ENCODE assay signal across 1 cellular context in genomic region chr15:65801229-65801813, GRCh38.
A peak's percentile ranks its signal among the peaks of the same experiment; 100 is the strongest.
TF ChIP-seq lines count a peak whose summit lies in the region.

No MANE protein-coding gene starts in this region.

TF ChIP-seq in K562, 482 proteins besides CTCF, POLR2A, EP300 and RAD21 (continued from another document and continues in another):
- TF ChIP-seq, protein P1, sequence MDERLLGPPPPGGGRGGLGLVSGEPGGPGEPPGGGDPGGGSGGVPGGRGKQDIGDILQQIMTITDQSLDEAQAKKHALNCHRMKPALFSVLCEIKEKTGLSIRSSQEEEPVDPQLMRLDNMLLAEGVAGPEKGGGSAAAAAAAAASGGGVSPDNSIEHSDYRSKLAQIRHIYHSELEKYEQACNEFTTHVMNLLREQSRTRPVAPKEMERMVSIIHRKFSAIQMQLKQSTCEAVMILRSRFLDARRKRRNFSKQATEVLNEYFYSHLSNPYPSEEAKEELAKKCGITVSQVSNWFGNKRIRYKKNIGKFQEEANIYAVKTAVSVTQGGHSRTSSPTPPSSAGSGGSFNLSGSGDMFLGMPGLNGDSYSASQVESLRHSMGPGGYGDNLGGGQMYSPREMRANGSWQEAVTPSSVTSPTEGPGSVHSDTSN (CRISPR knock-in tag; IDR thresholded peaks at IDR 0.05; ENCODE audit: low read depth), result no peak
- TF ChIP-seq, protein P1 (tag; conservative IDR thresholded peaks at IDR 0.05; ENCODE audit: low read depth), result peak; percentile 88
- TF ChIP-seq ARID2 (IDR thresholded peaks at IDR 0.05) (no peak), ZC3H11A (IDR thresholded peaks at IDR 0.05; ENCODE audit: low read depth, low read length) (no peak), CREM (IDR thresholded peaks at IDR 0.05; ENCODE audit: low read depth) (no peak), IFI16 (CRISPR knock-in tag; IDR thresholded peaks at IDR 0.05) (no peak), MED1 (CRISPR knock-in tag; IDR thresholded peaks at IDR 0.05; ENCODE audit: borderline replicate concordance) (no peak), ZNF280A (IDR thresholded peaks at IDR 0.05; ENCODE audit: low read depth, partially characterized antibody) (no peak), MAZ (CRISPR knock-in tag; conservative IDR thresholded peaks at IDR 0.05 in 1 of 2, IDR thresholded peaks at IDR 0.05 in 1 of 2) (no peak), ZKSCAN8 (CRISPR knock-in tag; IDR thresholded peaks at IDR 0.05) (no peak), ZFP30 (CRISPR knock-in tag; IDR thresholded peaks at IDR 0.05; ENCODE audit: borderline replicate concordance) (no peak), SIN3A (IDR thresholded peaks at IDR 0.05; ENCODE audit: borderline replicate concordance in 2 of 2, control insufficient read depth in 1 of 2, low read depth in 2 of 2, low read length in 2 of 2) (no peak), TAF15 (IDR thresholded peaks at IDR 0.05; ENCODE audit: low read depth, low read length) (no peak), ZNF592 (IDR thresholded peaks at IDR 0.05) (peak; percentile 24; the same call in 1 of the 2 replicates), SAP30 (IDR thresholded peaks at IDR 0.05; ENCODE audit: borderline replicate concordance, insufficient read depth, low read depth, low read length, poor library complexity, severe bottlenecking) (no peak), ZEB2 (IDR thresholded peaks at IDR 0.05) (no peak), ZNF12 (CRISPR knock-in tag; IDR thresholded peaks at IDR 0.05) (no peak), PKNOX1 (IDR thresholded peaks at IDR 0.05) (peak; percentile 44; the same call in 1 of the 2 replicates)
- TF ChIP-seq, protein P2, sequence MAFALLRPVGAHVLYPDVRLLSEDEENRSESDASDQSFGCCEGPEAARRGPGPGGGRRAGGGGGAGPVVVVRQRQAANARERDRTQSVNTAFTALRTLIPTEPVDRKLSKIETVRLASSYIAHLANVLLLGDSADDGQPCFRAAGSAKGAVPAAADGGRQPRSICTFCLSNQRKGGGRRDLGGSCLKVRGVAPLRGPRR (CRISPR knock-in tag; IDR thresholded peaks at IDR 0.05), result no peak
- TF ChIP-seq, protein P3, sequence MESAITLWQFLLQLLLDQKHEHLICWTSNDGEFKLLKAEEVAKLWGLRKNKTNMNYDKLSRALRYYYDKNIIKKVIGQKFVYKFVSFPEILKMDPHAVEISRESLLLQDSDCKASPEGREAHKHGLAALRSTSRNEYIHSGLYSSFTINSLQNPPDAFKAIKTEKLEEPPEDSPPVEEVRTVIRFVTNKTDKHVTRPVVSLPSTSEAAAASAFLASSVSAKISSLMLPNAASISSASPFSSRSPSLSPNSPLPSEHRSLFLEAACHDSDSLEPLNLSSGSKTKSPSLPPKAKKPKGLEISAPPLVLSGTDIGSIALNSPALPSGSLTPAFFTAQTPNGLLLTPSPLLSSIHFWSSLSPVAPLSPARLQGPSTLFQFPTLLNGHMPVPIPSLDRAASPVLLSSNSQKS (CRISPR knock-in tag; IDR thresholded peaks at IDR 0.05), result no peak
- TF ChIP-seq, protein P4, sequence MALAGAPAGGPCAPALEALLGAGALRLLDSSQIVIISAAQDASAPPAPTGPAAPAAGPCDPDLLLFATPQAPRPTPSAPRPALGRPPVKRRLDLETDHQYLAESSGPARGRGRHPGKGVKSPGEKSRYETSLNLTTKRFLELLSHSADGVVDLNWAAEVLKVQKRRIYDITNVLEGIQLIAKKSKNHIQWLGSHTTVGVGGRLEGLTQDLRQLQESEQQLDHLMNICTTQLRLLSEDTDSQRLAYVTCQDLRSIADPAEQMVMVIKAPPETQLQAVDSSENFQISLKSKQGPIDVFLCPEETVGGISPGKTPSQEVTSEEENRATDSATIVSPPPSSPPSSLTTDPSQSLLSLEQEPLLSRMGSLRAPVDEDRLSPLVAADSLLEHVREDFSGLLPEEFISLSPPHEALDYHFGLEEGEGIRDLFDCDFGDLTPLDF (CRISPR knock-in tag; IDR thresholded peaks at IDR 0.05), result no peak
- TF ChIP-seq, protein P5, sequence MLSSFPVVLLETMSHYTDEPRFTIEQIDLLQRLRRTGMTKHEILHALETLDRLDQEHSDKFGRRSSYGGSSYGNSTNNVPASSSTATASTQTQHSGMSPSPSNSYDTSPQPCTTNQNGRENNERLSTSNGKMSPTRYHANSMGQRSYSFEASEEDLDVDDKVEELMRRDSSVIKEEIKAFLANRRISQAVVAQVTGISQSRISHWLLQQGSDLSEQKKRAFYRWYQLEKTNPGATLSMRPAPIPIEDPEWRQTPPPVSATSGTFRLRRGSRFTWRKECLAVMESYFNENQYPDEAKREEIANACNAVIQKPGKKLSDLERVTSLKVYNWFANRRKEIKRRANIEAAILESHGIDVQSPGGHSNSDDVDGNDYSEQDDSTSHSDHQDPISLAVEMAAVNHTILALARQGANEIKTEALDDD (IDR thresholded peaks at IDR 0.05), result peak; percentile 46; the same call in 1 of the 2 replicates
- TF ChIP-seq, protein P6, sequence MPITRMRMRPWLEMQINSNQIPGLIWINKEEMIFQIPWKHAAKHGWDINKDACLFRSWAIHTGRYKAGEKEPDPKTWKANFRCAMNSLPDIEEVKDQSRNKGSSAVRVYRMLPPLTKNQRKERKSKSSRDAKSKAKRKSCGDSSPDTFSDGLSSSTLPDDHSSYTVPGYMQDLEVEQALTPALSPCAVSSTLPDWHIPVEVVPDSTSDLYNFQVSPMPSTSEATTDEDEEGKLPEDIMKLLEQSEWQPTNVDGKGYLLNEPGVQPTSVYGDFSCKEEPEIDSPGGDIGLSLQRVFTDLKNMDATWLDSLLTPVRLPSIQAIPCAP (CRISPR knock-in tag; IDR thresholded peaks at IDR 0.05; ENCODE audit: borderline replicate concordance), result no peak
- TF ChIP-seq, protein P7, sequence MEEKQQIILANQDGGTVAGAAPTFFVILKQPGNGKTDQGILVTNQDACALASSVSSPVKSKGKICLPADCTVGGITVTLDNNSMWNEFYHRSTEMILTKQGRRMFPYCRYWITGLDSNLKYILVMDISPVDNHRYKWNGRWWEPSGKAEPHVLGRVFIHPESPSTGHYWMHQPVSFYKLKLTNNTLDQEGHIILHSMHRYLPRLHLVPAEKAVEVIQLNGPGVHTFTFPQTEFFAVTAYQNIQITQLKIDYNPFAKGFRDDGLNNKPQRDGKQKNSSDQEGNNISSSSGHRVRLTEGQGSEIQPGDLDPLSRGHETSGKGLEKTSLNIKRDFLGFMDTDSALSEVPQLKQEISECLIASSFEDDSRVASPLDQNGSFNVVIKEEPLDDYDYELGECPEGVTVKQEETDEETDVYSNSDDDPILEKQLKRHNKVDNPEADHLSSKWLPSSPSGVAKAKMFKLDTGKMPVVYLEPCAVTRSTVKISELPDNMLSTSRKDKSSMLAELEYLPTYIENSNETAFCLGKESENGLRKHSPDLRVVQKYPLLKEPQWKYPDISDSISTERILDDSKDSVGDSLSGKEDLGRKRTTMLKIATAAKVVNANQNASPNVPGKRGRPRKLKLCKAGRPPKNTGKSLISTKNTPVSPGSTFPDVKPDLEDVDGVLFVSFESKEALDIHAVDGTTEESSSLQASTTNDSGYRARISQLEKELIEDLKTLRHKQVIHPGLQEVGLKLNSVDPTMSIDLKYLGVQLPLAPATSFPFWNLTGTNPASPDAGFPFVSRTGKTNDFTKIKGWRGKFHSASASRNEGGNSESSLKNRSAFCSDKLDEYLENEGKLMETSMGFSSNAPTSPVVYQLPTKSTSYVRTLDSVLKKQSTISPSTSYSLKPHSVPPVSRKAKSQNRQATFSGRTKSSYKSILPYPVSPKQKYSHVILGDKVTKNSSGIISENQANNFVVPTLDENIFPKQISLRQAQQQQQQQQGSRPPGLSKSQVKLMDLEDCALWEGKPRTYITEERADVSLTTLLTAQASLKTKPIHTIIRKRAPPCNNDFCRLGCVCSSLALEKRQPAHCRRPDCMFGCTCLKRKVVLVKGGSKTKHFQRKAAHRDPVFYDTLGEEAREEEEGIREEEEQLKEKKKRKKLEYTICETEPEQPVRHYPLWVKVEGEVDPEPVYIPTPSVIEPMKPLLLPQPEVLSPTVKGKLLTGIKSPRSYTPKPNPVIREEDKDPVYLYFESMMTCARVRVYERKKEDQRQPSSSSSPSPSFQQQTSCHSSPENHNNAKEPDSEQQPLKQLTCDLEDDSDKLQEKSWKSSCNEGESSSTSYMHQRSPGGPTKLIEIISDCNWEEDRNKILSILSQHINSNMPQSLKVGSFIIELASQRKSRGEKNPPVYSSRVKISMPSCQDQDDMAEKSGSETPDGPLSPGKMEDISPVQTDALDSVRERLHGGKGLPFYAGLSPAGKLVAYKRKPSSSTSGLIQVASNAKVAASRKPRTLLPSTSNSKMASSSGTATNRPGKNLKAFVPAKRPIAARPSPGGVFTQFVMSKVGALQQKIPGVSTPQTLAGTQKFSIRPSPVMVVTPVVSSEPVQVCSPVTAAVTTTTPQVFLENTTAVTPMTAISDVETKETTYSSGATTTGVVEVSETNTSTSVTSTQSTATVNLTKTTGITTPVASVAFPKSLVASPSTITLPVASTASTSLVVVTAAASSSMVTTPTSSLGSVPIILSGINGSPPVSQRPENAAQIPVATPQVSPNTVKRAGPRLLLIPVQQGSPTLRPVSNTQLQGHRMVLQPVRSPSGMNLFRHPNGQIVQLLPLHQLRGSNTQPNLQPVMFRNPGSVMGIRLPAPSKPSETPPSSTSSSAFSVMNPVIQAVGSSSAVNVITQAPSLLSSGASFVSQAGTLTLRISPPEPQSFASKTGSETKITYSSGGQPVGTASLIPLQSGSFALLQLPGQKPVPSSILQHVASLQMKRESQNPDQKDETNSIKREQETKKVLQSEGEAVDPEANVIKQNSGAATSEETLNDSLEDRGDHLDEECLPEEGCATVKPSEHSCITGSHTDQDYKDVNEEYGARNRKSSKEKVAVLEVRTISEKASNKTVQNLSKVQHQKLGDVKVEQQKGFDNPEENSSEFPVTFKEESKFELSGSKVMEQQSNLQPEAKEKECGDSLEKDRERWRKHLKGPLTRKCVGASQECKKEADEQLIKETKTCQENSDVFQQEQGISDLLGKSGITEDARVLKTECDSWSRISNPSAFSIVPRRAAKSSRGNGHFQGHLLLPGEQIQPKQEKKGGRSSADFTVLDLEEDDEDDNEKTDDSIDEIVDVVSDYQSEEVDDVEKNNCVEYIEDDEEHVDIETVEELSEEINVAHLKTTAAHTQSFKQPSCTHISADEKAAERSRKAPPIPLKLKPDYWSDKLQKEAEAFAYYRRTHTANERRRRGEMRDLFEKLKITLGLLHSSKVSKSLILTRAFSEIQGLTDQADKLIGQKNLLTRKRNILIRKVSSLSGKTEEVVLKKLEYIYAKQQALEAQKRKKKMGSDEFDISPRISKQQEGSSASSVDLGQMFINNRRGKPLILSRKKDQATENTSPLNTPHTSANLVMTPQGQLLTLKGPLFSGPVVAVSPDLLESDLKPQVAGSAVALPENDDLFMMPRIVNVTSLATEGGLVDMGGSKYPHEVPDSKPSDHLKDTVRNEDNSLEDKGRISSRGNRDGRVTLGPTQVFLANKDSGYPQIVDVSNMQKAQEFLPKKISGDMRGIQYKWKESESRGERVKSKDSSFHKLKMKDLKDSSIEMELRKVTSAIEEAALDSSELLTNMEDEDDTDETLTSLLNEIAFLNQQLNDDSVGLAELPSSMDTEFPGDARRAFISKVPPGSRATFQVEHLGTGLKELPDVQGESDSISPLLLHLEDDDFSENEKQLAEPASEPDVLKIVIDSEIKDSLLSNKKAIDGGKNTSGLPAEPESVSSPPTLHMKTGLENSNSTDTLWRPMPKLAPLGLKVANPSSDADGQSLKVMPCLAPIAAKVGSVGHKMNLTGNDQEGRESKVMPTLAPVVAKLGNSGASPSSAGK (IDR thresholded peaks at IDR 0.05), result no peak
